13 cellular contexts compared by ENCODE assay signal in genomic region chr13:40975441-40975840, GRCh38. TPM values are rescaled to one million over a fixed set of nuclear protein-coding genes. Genes with fewer than 3 reads are reported as not detected.
A peak's percentile ranks its signal among the peaks of the same experiment; 100 is the strongest.
DNase-seq lines count a peak whose midpoint lies in the region; ATAC-seq, FAIRE-seq and TF ChIP-seq lines count a peak whose summit lies in the region.
"Had no signal": no experiment of that assay in that cellular context is flagged by ENCODE, and none has a peak within 500 bp of the region (broad histone marks: within the 10 kb centered on the region; RNA-seq: fewer than 3 reads in every experiment).

No MANE protein-coding gene starts in this region.

- peak; percentile 50 for FAIRE-seq in GM12892 (lab: Jason Lieb, UNC)

- no peaks in the 10 kb centered on the region for H3K27me3 Mint-ChIP-seq in activated CD4-positive, alpha-beta T cell treated with anti-CD3 and anti-CD28 coated beads for 36 hours
- no peaks in the 10 kb centered on the region for H3K27me3 Mint-ChIP-seq in activated T-helper 1 cell treated with anti-CD3 and anti-CD28 coated beads, Interleukin-12 subunit alpha, Interleukin-12 subunit beta, Interleukin-2, Interleukin-4 antibody, amounts not matched to agents 30 ng/mL and 10 ng/mL and 1 ng/mL, durations not matched to agents 14 hours and 24 hours and 36 hours (ENCODE audit: insufficient read depth)
- no peaks in the 10 kb centered on the region for H3K27me3 Mint-ChIP-seq in natural killer cell treated with Interleukin-12 subunit alpha and Interleukin-12 subunit beta and Interleukin-15 and Interleukin-18, amount 100 ng/mL, for 72 hours
- H3K27me3 Mint-ChIP-seq in glutamatergic neuron (ENCODE audit: unreplicated experiment), result no peaks in the 10 kb centered on the region
- H3K27me3 Mint-ChIP-seq: dendritic cell treated with granulocyte-macrophage colony-stimulating factor and Interleukin-4, amounts not matched to agents 40 ng/mL and 50 ng/mL, for 4 days had no signal

- no peak for TF ChIP-seq CTCF in glutamatergic neuron (IDR thresholded peaks at IDR 0.05; ENCODE audit: partially characterized antibody, unreplicated experiment)

- intact Hi-C loops in activated CD4-positive, alpha-beta T cell treated with anti-CD3 and anti-CD28 coated beads for 36 hours (cut with DNase I, micrococcal nuclease), result loop anchor here (2.0 to 10.0 kb wide), 3 partner anchors 39 to 361 kb away; partner anchors contain the start of gene WBP4 (in 1 of the 2)
- intact Hi-C loops in activated T-helper 1 cell treated with anti-CD3 and anti-CD28 coated beads, Interleukin-12 subunit alpha, Interleukin-12 subunit beta, Interleukin-2, Interleukin-4 antibody, amounts not matched to agents 30 ng/mL and 10 ng/mL and 1 ng/mL, durations not matched to agents 14 hours and 24 hours and 36 hours (cut with micrococcal nuclease), result loop anchor here (2.0 to 10.0 kb wide), 3 partner anchors 55 to 219 kb away; partner anchors contain the start of genes KBTBD7 and WBP4

- H3K4me3 Mint-ChIP-seq in activated CD4-positive, alpha-beta T cell treated with anti-CD3 and anti-CD28 coated beads for 36 hours, result no peak overlapping the region
- H3K4me3 Mint-ChIP-seq in activated T-helper 1 cell treated with anti-CD3 and anti-CD28 coated beads, Interleukin-12 subunit alpha, Interleukin-12 subunit beta, Interleukin-2, Interleukin-4 antibody, amounts not matched to agents 30 ng/mL and 10 ng/mL and 1 ng/mL, durations not matched to agents 14 hours and 24 hours and 36 hours, result peak overlapping the region; percentile 19
- peak overlapping the region; percentile 95 for H3K4me3 Mint-ChIP-seq in natural killer cell treated with Interleukin-12 subunit alpha and Interleukin-12 subunit beta and Interleukin-15 and Interleukin-18, amount 100 ng/mL, for 72 hours
- no peak overlapping the region for H3K4me3 Mint-ChIP-seq in glutamatergic neuron (ENCODE audit: unreplicated experiment)
- H3K4me3 Mint-ChIP-seq: dendritic cell treated with granulocyte-macrophage colony-stimulating factor and Interleukin-4, amounts not matched to agents 40 ng/mL and 50 ng/mL, for 4 days had no signal

- in situ Hi-C loops in ACHN (cut with HindIII; ENCODE audit: low pct_ligation_motif_present, low pct_unique_long_range_greater_than_20kb, low sequenced_read_pairs), result no loop called here

- CTCF ChIA-PET in activated CD4-positive, alpha-beta T cell treated with anti-CD3 and anti-CD28 coated beads for 36 hours (lab: Charles Lee), result interaction anchor here (1.2 to 4.1 kb wide), 9 partner anchors 10 to 98 kb away, joined by 3 to 29 read pairs (median 15); partner anchors contain the start of genes ELF1 and WBP4

- POLR2A ChIA-PET in activated CD4-positive, alpha-beta T cell treated with anti-CD3 and anti-CD28 coated beads for 36 hours (lab: Charles Lee), result no interaction called here

- DNase-seq in activated CD4-positive, alpha-beta T cell treated with anti-CD3 and anti-CD28 coated beads for 36 hours, result no peak
- DNase-seq in activated CD4-positive, alpha-beta T cell treated with anti-CD3 and anti-CD28 coated beads for 1 hour, result no peak
- DNase-seq in GM12892 (ENCODE audit: insufficient read length), result no peak
- DNase-seq in activated T-helper 1 cell treated with anti-CD3 and anti-CD28 coated beads, Interleukin-12 subunit alpha, Interleukin-12 subunit beta, Interleukin-2, Interleukin-4 antibody, amounts not matched to agents 30 ng/mL and 10 ng/mL and 1 ng/mL, durations not matched to agents 14 hours and 24 hours and 36 hours (ENCODE audit: low spot score), result no peak
- DNase-seq in natural killer cell treated with Interleukin-12 subunit alpha and Interleukin-12 subunit beta and Interleukin-15 and Interleukin-18, amount 100 ng/mL, for 72 hours (ENCODE audit: low spot score), result no peak
- DNase-seq in ACHN, result no peak
- DNase-seq in glutamatergic neuron, result no peak
- no peak for DNase-seq in dedifferentiated amniotic fluid mesenchymal stem cell (ENCODE audit: extremely low spot score)
- DNase-seq: lower lobe of right lung, NCI-H1930, nucleus accumbens, T-helper 9 cell had no signal

- peaks cover 27% of the 10 kb centered on the region for H3K36me3 Mint-ChIP-seq in activated CD4-positive, alpha-beta T cell treated with anti-CD3 and anti-CD28 coated beads for 36 hours (ENCODE audit: low read depth)
- H3K36me3 Mint-ChIP-seq in activated T-helper 1 cell treated with anti-CD3 and anti-CD28 coated beads, Interleukin-12 subunit alpha, Interleukin-12 subunit beta, Interleukin-2, Interleukin-4 antibody, amounts not matched to agents 30 ng/mL and 10 ng/mL and 1 ng/mL, durations not matched to agents 14 hours and 24 hours and 36 hours (ENCODE audit: low read depth), result peaks cover 25% of the 10 kb centered on the region
- peaks cover 2% of the 10 kb centered on the region for H3K36me3 Mint-ChIP-seq in natural killer cell treated with Interleukin-12 subunit alpha and Interleukin-12 subunit beta and Interleukin-15 and Interleukin-18, amount 100 ng/mL, for 72 hours
- H3K36me3 Mint-ChIP-seq in glutamatergic neuron (ENCODE audit: unreplicated experiment), result no peaks in the 10 kb centered on the region

- H3K27ac Mint-ChIP-seq in activated CD4-positive, alpha-beta T cell treated with anti-CD3 and anti-CD28 coated beads for 36 hours, result peak overlapping the region; percentile 83
- no peak overlapping the region for H3K27ac Mint-ChIP-seq in activated T-helper 1 cell treated with anti-CD3 and anti-CD28 coated beads, Interleukin-12 subunit alpha, Interleukin-12 subunit beta, Interleukin-2, Interleukin-4 antibody, amounts not matched to agents 30 ng/mL and 10 ng/mL and 1 ng/mL, durations not matched to agents 14 hours and 24 hours and 36 hours
- H3K27ac Mint-ChIP-seq in natural killer cell treated with Interleukin-12 subunit alpha and Interleukin-12 subunit beta and Interleukin-15 and Interleukin-18, amount 100 ng/mL, for 72 hours, result peak overlapping the region; percentile 95 to 100
- no peak overlapping the region for H3K27ac Mint-ChIP-seq in glutamatergic neuron (ENCODE audit: unreplicated experiment)
- H3K27ac Mint-ChIP-seq: dendritic cell treated with granulocyte-macrophage colony-stimulating factor and Interleukin-4, amounts not matched to agents 40 ng/mL and 50 ng/mL, for 4 days had no signal

- no peak for ATAC-seq in activated CD4-positive, alpha-beta T cell treated with anti-CD3 and anti-CD28 coated beads for 36 hours
- ATAC-seq in natural killer cell treated with Interleukin-12 subunit alpha and Interleukin-12 subunit beta and Interleukin-15 and Interleukin-18, amount 100 ng/mL, for 72 hours, result no peak

- peaks cover 93% of the 10 kb centered on the region for H3K4me1 Mint-ChIP-seq in activated CD4-positive, alpha-beta T cell treated with anti-CD3 and anti-CD28 coated beads for 36 hours
- H3K4me1 Mint-ChIP-seq in activated T-helper 1 cell treated with anti-CD3 and anti-CD28 coated beads, Interleukin-12 subunit alpha, Interleukin-12 subunit beta, Interleukin-2, Interleukin-4 antibody, amounts not matched to agents 30 ng/mL and 10 ng/mL and 1 ng/mL, durations not matched to agents 14 hours and 24 hours and 36 hours (ENCODE audit: low read depth), result peaks cover 94% of the 10 kb centered on the region
- H3K4me1 Mint-ChIP-seq in natural killer cell treated with Interleukin-12 subunit alpha and Interleukin-12 subunit beta and Interleukin-15 and Interleukin-18, amount 100 ng/mL, for 72 hours (ENCODE audit: low read depth in 2 of 2), result peaks cover 69 to 86% of the 10 kb centered on the region in 2 donors
- H3K4me1 Mint-ChIP-seq in glutamatergic neuron (ENCODE audit: low read depth, unreplicated experiment), result no peaks in the 10 kb centered on the region

- TF ChIP-seq POLR2A in GM12892 (IDR thresholded peaks at IDR 0.05; ENCODE audit: low read depth, low read length), result no peak

- no peaks in the 10 kb centered on the region for H3K9me3 Mint-ChIP-seq in activated CD4-positive, alpha-beta T cell treated with anti-CD3 and anti-CD28 coated beads for 36 hours (ENCODE audit: low read depth)
- no peaks in the 10 kb centered on the region for H3K9me3 Mint-ChIP-seq in activated T-helper 1 cell treated with anti-CD3 and anti-CD28 coated beads, Interleukin-12 subunit alpha, Interleukin-12 subunit beta, Interleukin-2, Interleukin-4 antibody, amounts not matched to agents 30 ng/mL and 10 ng/mL and 1 ng/mL, durations not matched to agents 14 hours and 24 hours and 36 hours
- H3K9me3 Mint-ChIP-seq in natural killer cell treated with Interleukin-12 subunit alpha and Interleukin-12 subunit beta and Interleukin-15 and Interleukin-18, amount 100 ng/mL, for 72 hours, result no peaks in the 10 kb centered on the region
- H3K9me3 Mint-ChIP-seq in glutamatergic neuron (ENCODE audit: unreplicated experiment), result no peaks in the 10 kb centered on the region
- H3K9me3 Mint-ChIP-seq: dendritic cell treated with granulocyte-macrophage colony-stimulating factor and Interleukin-4, amounts not matched to agents 40 ng/mL and 50 ng/mL, for 4 days had no signal

RNA-seq across cellular contexts. Expression of gene ELF1, which starts 43.7 kb away (rescaled TPM):
- 10 to 100 TPM; 75.2 to 87.0 TPM for total RNA-seq in activated CD4-positive, alpha-beta T cell treated with anti-CD3 and anti-CD28 coated beads for 36 hours
- 57.3 TPM for polyA plus RNA-seq in GM12892 (2012; ENCODE audit: missing spikeins)
- 75.3 and 76.8 TPM in 2 replicates for total RNA-seq in activated T-helper 1 cell treated with anti-CD3 and anti-CD28 coated beads, Interleukin-12 subunit alpha, Interleukin-12 subunit beta, Interleukin-2, Interleukin-4 antibody, amounts not matched to agents 30 ng/mL and 10 ng/mL and 1 ng/mL, durations not matched to agents 14 hours and 24 hours and 36 hours
- total RNA-seq in natural killer cell treated with Interleukin-12 subunit alpha and Interleukin-12 subunit beta and Interleukin-15 and Interleukin-18, amount 100 ng/mL, for 72 hours, result 10 to 100 TPM; 61.8 to 86.1 TPM
- 9.8 TPM for total RNA-seq in glutamatergic neuron (ENCODE audit: unreplicated experiment)

Comparison
In these comparisons a context has a peak if more than half of its experiments do, and no peak if none do; other contexts are left out.
1. H3K27ac Mint-ChIP-seq: peak in activated CD4-positive, alpha-beta T cell treated with anti-CD3 and anti-CD28 coated beads for 36 hours (single experiment) and natural killer cell treated with Interleukin-12 subunit alpha and Interleukin-12 subunit beta and Interleukin-15 and Interleukin-18, amount 100 ng/mL, for 72 hours (2 of 2); none in activated T-helper 1 cell treated with anti-CD3 and anti-CD28 coated beads, Interleukin-12 subunit alpha, Interleukin-12 subunit beta, Interleukin-2, Interleukin-4 antibody, amounts not matched to agents 30 ng/mL and 10 ng/mL and 1 ng/mL, durations not matched to agents 14 hours and 24 hours and 36 hours (single experiment) and glutamatergic neuron (single experiment).
2. H3K4me3 Mint-ChIP-seq: peak in activated T-helper 1 cell treated with anti-CD3 and anti-CD28 coated beads, Interleukin-12 subunit alpha, Interleukin-12 subunit beta, Interleukin-2, Interleukin-4 antibody, amounts not matched to agents 30 ng/mL and 10 ng/mL and 1 ng/mL, durations not matched to agents 14 hours and 24 hours and 36 hours (single experiment) and natural killer cell treated with Interleukin-12 subunit alpha and Interleukin-12 subunit beta and Interleukin-15 and Interleukin-18, amount 100 ng/mL, for 72 hours (single experiment); none in activated CD4-positive, alpha-beta T cell treated with anti-CD3 and anti-CD28 coated beads for 36 hours (single experiment) and glutamatergic neuron (single experiment).